28 cellular contexts compared by ENCODE assay signal in genomic region chr1:169081503-169082123, GRCh38. TPM values are rescaled to one million over a fixed set of nuclear protein-coding genes. Genes with fewer than 3 reads are reported as not detected.
A peak's percentile ranks its signal among the peaks of the same experiment; 100 is the strongest.
DNase-seq lines count a peak whose midpoint lies in the region; ATAC-seq and TF ChIP-seq lines count a peak whose summit lies in the region.
"Had no signal": no experiment of that assay in that cellular context is flagged by ENCODE, and none has a peak within 500 bp of the region (broad histone marks: within the 10 kb centered on the region; RNA-seq: fewer than 3 reads in every experiment).

No MANE protein-coding gene starts in this region.

- no peak overlapping the region for H3K4me3 ChIP-seq in BE2C (ENCODE audit: low read depth, low read length)
- H3K4me3 ChIP-seq: breast epithelium, smooth muscle cell had no signal

- TF ChIP-seq EP300 in Ishikawa (IDR thresholded peaks at IDR 0.05; ENCODE audit: borderline replicate concordance) = no peak

- H3K4me1 Mint-ChIP-seq in osteocyte (ENCODE audit: unreplicated experiment) = peaks cover 17% of the 10 kb centered on the region
- H3K4me1 Mint-ChIP-seq: naive B cell had no signal

- H3K36me3 ChIP-seq in BE2C = no peaks in the 10 kb centered on the region
- H3K36me3 ChIP-seq: breast epithelium, neutrophil had no signal

- ATAC-seq in GM19328 (IDR thresholded peaks at IDR 0.05; ENCODE audit: unreplicated experiment) = no peak
- no peak for ATAC-seq in left colon

- DNase-seq in BE2C = no peak
- no peak for DNase-seq in osteocyte (ENCODE audit: extremely low spot score, unreplicated experiment)
- DNase-seq in left colon = no peak
- DNase-seq in pons (ENCODE audit: low spot score) = no peak
- DNase-seq: activated CD4-positive, alpha-beta T cell treated with anti-CD3 and anti-CD28 coated beads for 48 hours; activated CD8-positive, alpha-beta memory T cell treated with anti-CD3 and anti-CD28 coated beads for 24 hours; activated naive CD4-positive, alpha-beta T cell treated with anti-CD3 and anti-CD28 coated beads, Interleukin-2, amount 50 U/mL, for 16 hours; activated T-cell treated with anti-CD3 and anti-CD28 coated beads for 4 hours; amygdala; cortex of kidney; DMS153; erythroblast; foreskin fibroblast; H7; islet precursor cell; midbrain; naive B cell; NCI-H1694; T1000 had no signal

- peak overlapping the region; percentile 58 for H3K27ac ChIP-seq in cingulate gyrus (ENCODE audit: low read depth, low read length)
- H3K27ac ChIP-seq: breast epithelium, neutrophil, VCaP had no signal

- no peaks in the 10 kb centered on the region for H3K36me3 Mint-ChIP-seq in osteocyte (ENCODE audit: unreplicated experiment)
- H3K36me3 Mint-ChIP-seq: naive B cell had no signal

- peak overlapping the region; percentile 83 for H3K27ac Mint-ChIP-seq in osteocyte (ENCODE audit: unreplicated experiment)
- H3K27ac Mint-ChIP-seq: activated T-helper 2 cell treated with anti-CD3 and anti-CD28 coated beads, Interferon-gamma antibody, Interleukin-2, Interleukin-4, amounts not matched to agents 10 μg/mL and 5 μg/mL and 100 μg/mL, durations not matched to agents 14 hours and 24 hours and 36 hours; stimulated activated naive CD8-positive, alpha-beta T cell treated with anti-CD3 and anti-CD28 coated beads, Interleukin-15, Interleukin-2, amounts not matched to agents 100 ng/mL and 50 ng/mL, for 24 hours had no signal

- H3K4me1 ChIP-seq in BE2C = peaks cover 22% of the 10 kb centered on the region
- H3K4me1 ChIP-seq: breast epithelium had no signal

- no peak overlapping the region for H3K4me3 Mint-ChIP-seq in osteocyte (ENCODE audit: unreplicated experiment)
- H3K4me3 Mint-ChIP-seq: naive B cell; stimulated activated naive CD8-positive, alpha-beta T cell treated with anti-CD3 and anti-CD28 coated beads, Interleukin-15, Interleukin-2, amounts not matched to agents 100 ng/mL and 50 ng/mL, for 24 hours had no signal

- TF ChIP-seq CTCF in BE2C (IDR thresholded peaks at IDR 0.05; ENCODE audit: low read depth, low read length) = 0 out of 2 replicates have a peak, but pooled peaks have one; percentile 27
- no peak for TF ChIP-seq CTCF in osteocyte (IDR thresholded peaks at IDR 0.05)

- H3K27me3 Mint-ChIP-seq in osteocyte (ENCODE audit: unreplicated experiment) = no peaks in the 10 kb centered on the region
- H3K27me3 Mint-ChIP-seq: stimulated activated naive CD8-positive, alpha-beta T cell treated with anti-CD3 and anti-CD28 coated beads, Interleukin-15, Interleukin-2, amounts not matched to agents 100 ng/mL and 50 ng/mL, for 24 hours had no signal

- H3K9me3 Mint-ChIP-seq in osteocyte (ENCODE audit: unreplicated experiment) = no peaks in the 10 kb centered on the region
- H3K9me3 Mint-ChIP-seq: activated T-helper 2 cell treated with anti-CD3 and anti-CD28 coated beads, Interferon-gamma antibody, Interleukin-2, Interleukin-4, amounts not matched to agents 10 μg/mL and 5 μg/mL and 100 μg/mL, durations not matched to agents 14 hours and 24 hours and 36 hours; naive B cell; stimulated activated naive CD8-positive, alpha-beta T cell treated with anti-CD3 and anti-CD28 coated beads, Interleukin-15, Interleukin-2, amounts not matched to agents 100 ng/mL and 50 ng/mL, for 24 hours had no signal

- H3K27me3 ChIP-seq in BE2C = no peaks in the 10 kb centered on the region
- H3K27me3 ChIP-seq: breast epithelium, neutrophil had no signal

- intact Hi-C loops in left colon (cut with DNase I, micrococcal nuclease) = no loop called here

- no peak for TF ChIP-seq RAD21 in Ishikawa (IDR thresholded peaks at IDR 0.05; ENCODE audit: low read depth)

- no peaks in the 10 kb centered on the region for H3K9me3 ChIP-seq in BE2C
- H3K9me3 ChIP-seq: breast epithelium, neutrophil had no signal

TF ChIP-seq in Ishikawa, 13 proteins besides CTCF, POLR2A, EP300 and RAD21:
- 0 out of 2 replicates have a peak, but pooled peaks have one; percentile 14 for TF ChIP-seq CEBPB (IDR thresholded peaks at IDR 0.05)
- TF ChIP-seq EGR1 (IDR thresholded peaks at IDR 0.05) = no peak
- TF ChIP-seq TCF12 (IDR thresholded peaks at IDR 0.05; ENCODE audit: low read depth) = no peak
- TF ChIP-seq ZBTB7A (IDR thresholded peaks at IDR 0.05; ENCODE audit: low read depth) = no peak

RNA-seq across cellular contexts. Expression of gene ATP1B1, which starts 24.9 kb away (rescaled TPM):
- polyA plus RNA-seq in BE2C (2012; ENCODE audit: insufficient read depth, insufficient read length, low read depth) = 111 TPM
- 42.0 and 45.5 TPM in 2 replicates for total RNA-seq in osteocyte
- total RNA-seq in left colon = 100 to 1,000 TPM; 697 to 795 TPM

Comparison
In these comparisons a context has a peak if more than half of its experiments do, and no peak if none do; other contexts are left out.
1. RNA of gene ATP1B1, which starts 24.9 kb away (total RNA-seq): 697 to 795 TPM in left colon; 42.0 to 45.5 TPM in osteocyte; every median in the first group is over 10 times any median in the second.